In genomic region chr17:66468241-66469087, GRCh38 we compare ENCODE assay signal across 1 cellular context.
A peak's percentile ranks its signal among the peaks of the same experiment; 100 is the strongest.
TF ChIP-seq lines count a peak whose summit lies in the region.

No MANE protein-coding gene starts in this region.

TF ChIP-seq in K562, 482 proteins besides CTCF, POLR2A, EP300 and RAD21 (continued from another document and continues in another):
- TF ChIP-seq ZNF318 (IDR thresholded peaks at IDR 0.05; ENCODE audit: borderline replicate concordance in 1 of 2, low read depth in 1 of 2) (peak in 1 of 2 experiments; percentile 46; a peak in 1 of 4 replicates), SP2 (IDR thresholded peaks at IDR 0.05; ENCODE audit: extremely low read depth, low read depth, low read length, poor library complexity, severe bottlenecking) (no peak), TCF15 (CRISPR knock-in tag; IDR thresholded peaks at IDR 0.05) (no peak), ZNF444 (CRISPR knock-in tag; IDR thresholded peaks at IDR 0.05) (no peak), PPARD (CRISPR knock-in tag; IDR thresholded peaks at IDR 0.05) (no peak), ZNF347 (CRISPR knock-in tag; IDR thresholded peaks at IDR 0.05; ENCODE audit: low read depth) (no peak), U2AF1 (optimal IDR thresholded peaks at IDR 0.05; ENCODE audit: low read depth, low read length) (no peak), ZNF232 (CRISPR knock-in tag; IDR thresholded peaks at IDR 0.05) (no peak), JUNB (CRISPR knock-in tag; conservative IDR thresholded peaks at IDR 0.05) (no peak), ETV1 (tag; conservative IDR thresholded peaks at IDR 0.05; ENCODE audit: low read depth) (0 out of 2 replicates have a peak, but pooled peaks have one; percentile 6), ZBTB9 (CRISPR knock-in tag; IDR thresholded peaks at IDR 0.05) (no peak), TCF7L2 (IDR thresholded peaks at IDR 0.05; ENCODE audit: low read depth, low read length) (no peak), ZKSCAN1 (IDR thresholded peaks at IDR 0.05; ENCODE audit: low read depth, low read length) (peak; percentile 66; the same call in 1 of the 2 replicates), PHF8 (IDR thresholded peaks at IDR 0.05; ENCODE audit: borderline replicate concordance, low read length) (no peak), IFI16 (CRISPR knock-in tag; IDR thresholded peaks at IDR 0.05) (no peak), FOXO4 (CRISPR knock-in tag; IDR thresholded peaks at IDR 0.05) (no peak), MTA3 (IDR thresholded peaks at IDR 0.05; ENCODE audit: borderline replicate concordance) (peak; percentile 29; the same call in 1 of the 2 replicates), ZNF644 (tag; IDR thresholded peaks at IDR 0.05; ENCODE audit: low read depth) (no peak), POLR3A (IDR thresholded peaks at IDR 0.05; ENCODE audit: borderline replicate concordance, extremely low read depth, insufficient read depth, insufficient read length) (no peak), TARDBP (IDR thresholded peaks at IDR 0.05) (no peak), CCAR2 (IDR thresholded peaks at IDR 0.05; ENCODE audit: low read depth, low read length) (no peak), TSHZ1 (CRISPR knock-in tag; IDR thresholded peaks at IDR 0.05) (no peak), ZNF133 (CRISPR knock-in tag; IDR thresholded peaks at IDR 0.05) (no peak), NFIC (IDR thresholded peaks at IDR 0.05) (peak; percentile 57; the same call in 1 of the 2 replicates), TRIM28 (IDR thresholded peaks at IDR 0.05) (no peak), KLF16 (IDR thresholded peaks at IDR 0.05) (peak; percentile 86), BHLHE40 (IDR thresholded peaks at IDR 0.05; ENCODE audit: low read length) (peak; percentile 95), NFE2 (IDR thresholded peaks at IDR 0.05; ENCODE audit: low read depth) (no peak), LARP7 (IDR thresholded peaks at IDR 0.05) (no peak), ZNF609 (CRISPR knock-in tag; IDR thresholded peaks at IDR 0.05; ENCODE audit: borderline replicate concordance) (no peak), KAT2B (IDR thresholded peaks at IDR 0.05; ENCODE audit: low read depth, low read length) (no peak), ETS2 (tag; IDR thresholded peaks at IDR 0.05; ENCODE audit: borderline replicate concordance, poor library complexity, severe bottlenecking) (no peak)
- TF ChIP-seq, protein P1, sequence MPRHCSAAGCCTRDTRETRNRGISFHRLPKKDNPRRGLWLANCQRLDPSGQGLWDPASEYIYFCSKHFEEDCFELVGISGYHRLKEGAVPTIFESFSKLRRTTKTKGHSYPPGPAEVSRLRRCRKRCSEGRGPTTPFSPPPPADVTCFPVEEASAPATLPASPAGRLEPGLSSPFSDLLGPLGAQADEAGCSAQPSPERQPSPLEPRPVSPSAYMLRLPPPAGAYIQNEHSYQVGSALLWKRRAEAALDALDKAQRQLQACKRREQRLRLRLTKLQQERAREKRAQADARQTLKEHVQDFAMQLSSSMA (CRISPR knock-in tag; IDR thresholded peaks at IDR 0.05) = no peak
- TF ChIP-seq, protein P2, sequence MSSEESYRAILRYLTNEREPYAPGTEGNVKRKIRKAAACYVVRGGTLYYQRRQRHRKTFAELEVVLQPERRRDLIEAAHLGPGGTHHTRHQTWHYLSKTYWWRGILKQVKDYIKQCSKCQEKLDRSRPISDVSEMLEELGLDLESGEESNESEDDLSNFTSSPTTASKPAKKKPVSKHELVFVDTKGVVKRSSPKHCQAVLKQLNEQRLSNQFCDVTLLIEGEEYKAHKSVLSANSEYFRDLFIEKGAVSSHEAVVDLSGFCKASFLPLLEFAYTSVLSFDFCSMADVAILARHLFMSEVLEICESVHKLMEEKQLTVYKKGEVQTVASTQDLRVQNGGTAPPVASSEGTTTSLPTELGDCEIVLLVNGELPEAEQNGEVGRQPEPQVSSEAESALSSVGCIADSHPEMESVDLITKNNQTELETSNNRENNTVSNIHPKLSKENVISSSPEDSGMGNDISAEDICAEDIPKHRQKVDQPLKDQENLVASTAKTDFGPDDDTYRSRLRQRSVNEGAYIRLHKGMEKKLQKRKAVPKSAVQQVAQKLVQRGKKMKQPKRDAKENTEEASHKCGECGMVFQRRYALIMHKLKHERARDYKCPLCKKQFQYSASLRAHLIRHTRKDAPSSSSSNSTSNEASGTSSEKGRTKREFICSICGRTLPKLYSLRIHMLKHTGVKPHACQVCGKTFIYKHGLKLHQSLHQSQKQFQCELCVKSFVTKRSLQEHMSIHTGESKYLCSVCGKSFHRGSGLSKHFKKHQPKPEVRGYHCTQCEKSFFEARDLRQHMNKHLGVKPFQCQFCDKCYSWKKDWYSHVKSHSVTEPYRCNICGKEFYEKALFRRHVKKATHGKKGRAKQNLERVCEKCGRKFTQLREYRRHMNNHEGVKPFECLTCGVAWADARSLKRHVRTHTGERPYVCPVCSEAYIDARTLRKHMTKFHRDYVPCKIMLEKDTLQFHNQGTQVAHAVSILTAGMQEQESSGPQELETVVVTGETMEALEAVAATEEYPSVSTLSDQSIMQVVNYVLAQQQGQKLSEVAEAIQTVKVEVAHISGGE (CRISPR knock-in tag; IDR thresholded peaks at IDR 0.05) = no peak; a peak in 1 of 6 replicates
